1 cellular context compared by ENCODE assay signal in the genomic region with DNA sequence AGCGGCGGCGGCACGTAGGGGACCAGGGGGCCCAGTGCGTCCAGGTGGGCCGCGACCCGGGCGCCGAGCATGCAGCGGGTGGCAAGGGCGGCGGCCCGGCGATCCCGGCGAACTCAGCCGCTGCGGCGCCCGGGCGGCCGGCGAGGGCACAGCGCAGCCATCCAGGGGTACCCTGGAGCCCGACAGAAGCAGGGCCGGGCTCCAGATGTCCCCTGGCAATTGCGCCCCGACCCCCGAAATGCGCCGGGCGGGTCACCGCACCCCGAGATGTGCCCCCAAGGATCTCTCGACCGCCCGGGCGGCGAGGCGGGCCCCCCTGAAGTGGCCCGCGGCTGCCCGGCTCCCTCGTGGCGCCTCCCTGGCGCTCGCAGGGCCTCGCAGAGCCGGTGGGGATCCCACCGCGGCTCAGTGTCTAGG.
TF ChIP-seq lines count a peak whose summit lies in the region.

No MANE protein-coding gene starts in this region.

TF ChIP-seq in H1, 55 proteins besides CTCF, POLR2A, EP300 and RAD21:
- TF ChIP-seq KDM4A (IDR thresholded peaks at IDR 0.05; ENCODE audit: low read depth, low read length, severe bottlenecking) (peak; percentile 47), PHF8 (conservative IDR thresholded peaks at IDR 0.05; ENCODE audit: low read depth, low read length) (peak; percentile 68)
